1 cellular context compared by ENCODE assay signal in the genomic region with DNA sequence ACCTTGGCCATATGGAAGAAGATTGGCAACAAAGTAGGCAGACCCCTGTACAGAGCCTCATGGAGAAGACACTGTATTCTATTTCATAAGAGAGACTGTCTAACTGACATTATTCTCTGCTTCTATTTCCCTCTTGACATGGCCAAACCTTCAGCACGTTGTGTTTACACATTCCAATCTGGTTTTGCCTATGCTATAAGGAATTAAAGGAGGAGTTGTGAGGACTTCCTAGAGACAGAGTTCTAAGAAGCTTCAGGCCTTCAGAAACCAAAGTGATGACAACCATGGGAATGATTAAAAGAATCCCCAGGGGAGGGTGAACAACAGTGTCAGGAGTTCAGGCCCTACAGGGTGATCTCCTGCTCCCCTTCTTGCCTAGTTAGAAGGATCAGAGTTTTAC.
TF ChIP-seq lines count a peak whose summit lies in the region.

No MANE protein-coding gene starts in this region.

TF ChIP-seq in WTC11, 78 proteins besides CTCF, POLR2A, EP300 and RAD21 (continued from another document):
- TF ChIP-seq, protein P1, sequence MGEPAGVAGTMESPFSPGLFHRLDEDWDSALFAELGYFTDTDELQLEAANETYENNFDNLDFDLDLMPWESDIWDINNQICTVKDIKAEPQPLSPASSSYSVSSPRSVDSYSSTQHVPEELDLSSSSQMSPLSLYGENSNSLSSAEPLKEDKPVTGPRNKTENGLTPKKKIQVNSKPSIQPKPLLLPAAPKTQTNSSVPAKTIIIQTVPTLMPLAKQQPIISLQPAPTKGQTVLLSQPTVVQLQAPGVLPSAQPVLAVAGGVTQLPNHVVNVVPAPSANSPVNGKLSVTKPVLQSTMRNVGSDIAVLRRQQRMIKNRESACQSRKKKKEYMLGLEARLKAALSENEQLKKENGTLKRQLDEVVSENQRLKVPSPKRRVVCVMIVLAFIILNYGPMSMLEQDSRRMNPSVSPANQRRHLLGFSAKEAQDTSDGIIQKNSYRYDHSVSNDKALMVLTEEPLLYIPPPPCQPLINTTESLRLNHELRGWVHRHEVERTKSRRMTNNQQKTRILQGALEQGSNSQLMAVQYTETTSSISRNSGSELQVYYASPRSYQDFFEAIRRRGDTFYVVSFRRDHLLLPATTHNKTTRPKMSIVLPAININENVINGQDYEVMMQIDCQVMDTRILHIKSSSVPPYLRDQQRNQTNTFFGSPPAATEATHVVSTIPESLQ (CRISPR knock-in tag; IDR thresholded peaks at IDR 0.05), result no peak
- TF ChIP-seq KAT7 (CRISPR knock-in tag; IDR thresholded peaks at IDR 0.05; ENCODE audit: borderline replicate concordance), result no peak
